In the genomic region with DNA sequence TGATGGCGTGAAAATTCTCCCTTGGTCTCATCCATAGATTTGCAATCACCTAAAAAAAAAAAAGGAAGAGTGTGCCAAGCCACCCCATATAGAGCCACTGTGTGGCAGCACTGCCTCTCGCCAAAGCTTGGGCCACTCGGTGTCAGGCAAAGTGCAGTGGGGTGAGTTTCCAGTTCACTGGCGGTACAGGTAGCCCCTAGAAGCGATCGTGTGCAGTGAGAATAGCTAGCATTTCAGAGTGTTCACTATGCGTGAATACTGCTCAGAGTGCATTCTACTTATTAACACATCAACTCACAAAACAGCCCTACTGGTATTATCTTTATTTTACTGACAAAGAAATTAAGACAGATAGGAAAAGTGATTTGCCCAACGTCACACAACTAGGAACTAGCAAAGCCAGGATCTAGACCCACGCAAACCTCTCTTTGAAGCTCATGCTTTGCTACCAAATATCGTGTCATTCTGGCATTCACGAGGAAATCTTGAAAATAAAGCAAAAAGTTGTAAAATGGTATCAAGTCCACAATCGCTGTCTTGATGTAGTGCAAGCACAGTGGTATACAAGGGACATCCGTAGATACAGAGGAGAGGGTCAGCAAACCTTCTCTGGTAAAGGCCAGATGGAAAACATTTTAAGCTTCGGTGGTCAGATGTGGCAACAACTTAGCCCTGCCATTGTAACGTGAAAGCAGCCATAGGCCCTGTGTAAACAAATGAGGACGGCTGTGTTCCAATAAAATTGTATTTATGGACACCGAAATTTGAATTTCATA, we compare ENCODE assay signal across 8 cellular contexts. TPM values are rescaled to one million over a fixed set of nuclear protein-coding genes. Genes with fewer than 3 reads are reported as not detected.
DNase-seq lines count a peak whose midpoint lies in the region; ATAC-seq and TF ChIP-seq lines count a peak whose summit lies in the region.

No MANE protein-coding gene starts in this region.

- DNase-seq in NCI-H345 (lab: John Stamatoyannopoulos, UW) = peak; percentile 6
- no peak for DNase-seq in NCI-H345 treated with DMSO at 0.1 percent for 48 hours (lab: John Stamatoyannopoulos, UW; ENCODE audit: unreplicated experiment)
- DNase-seq in LNCaP clone FGC (ENCODE audit: low read depth) = peak; percentile 65
- DNase-seq in RPMI8226 = peak; percentile 70
- DNase-seq in anterior cingulate cortex (lab: John Stamatoyannopoulos, UW) = peak in 46 of 58 donors; percentile 2 to 59 (median 15)
- peak; percentile 80 for DNase-seq in hepatocyte (ENCODE audit: low spot score)
- peak in 1 of 2 donors; percentile 40 for DNase-seq in gastrocnemius medialis

- H3K27me3 ChIP-seq in hepatocyte (no peaks in the 10 kb centered on the region), gastrocnemius medialis (no peaks in the 10 kb centered on the region)

- POLR2A ChIA-PET in HEK293 (lab: Yijun Ruan, JAX) = interaction anchor here (0.6 to 2.1 kb wide), 5 partner anchors 10 to 237 kb away, joined by 3 to 12 read pairs (median 4); partner anchors contain the start of genes C6orf52, GCNT2, PAK1IP1 and TMEM14B

- intact Hi-C loops in gastrocnemius medialis (cut with DNase I; ENCODE audit: low total_unique reads) = loop anchor here (1.0 to 10.0 kb wide), 5 partner anchors 100 to 284 kb away; partner anchors contain the start of genes C6orf52, PAK1IP1 and TMEM14B

- no peaks in the 10 kb centered on the region for H3K79me2 ChIP-seq in hepatocyte

- H3K27ac ChIP-seq in HEK293 (ENCODE audit: extremely low read depth, low read depth, low read length) = no peak overlapping the region
- peak overlapping the region; percentile 30 for H3K27ac ChIP-seq in hepatocyte
- H3K27ac ChIP-seq in gastrocnemius medialis = peak overlapping the region; percentile 12 to 71 (median 58)

- TF ChIP-seq POLR2A in gastrocnemius medialis (IDR thresholded peaks at IDR 0.05) = no peak

- 50% methylated on average over 17 of the region's 17 CpGs for WGBS in hepatocyte (ENCODE audit: low lambda C conversion rate, missing lambda C conversion rate)

- H3K9me3 ChIP-seq in HEK293 (ENCODE audit: control insufficient read depth, insufficient read depth, low read depth, low read length) = no peaks in the 10 kb centered on the region
- no peaks in the 10 kb centered on the region for H3K9me3 ChIP-seq in hepatocyte (ENCODE audit: low read depth)
- no peaks in the 10 kb centered on the region for H3K9me3 ChIP-seq in gastrocnemius medialis

- peak overlapping the region; percentile 76 for H2AFZ ChIP-seq in hepatocyte

- H4K20me1 ChIP-seq in hepatocyte (ENCODE audit: insufficient read depth, poor library complexity, severe bottlenecking) = no peaks in the 10 kb centered on the region

- H3K9me2 ChIP-seq in hepatocyte (replicated peaks; ENCODE audit: insufficient read depth) = no peaks in the 10 kb centered on the region

- H3K4me3 ChIP-seq in HEK293 (ENCODE audit: low read depth, low read length) (no peak overlapping the region), LNCaP clone FGC (ENCODE audit: low read depth, low read length) (peak overlapping the region; percentile 40), hepatocyte (no peak overlapping the region), gastrocnemius medialis (peak overlapping the region in 1 of 4 donors; percentile 3)

- H3K36me3 ChIP-seq in HEK293 (ENCODE audit: control insufficient read depth in 2 of 2, insufficient read depth in 1 of 2, low read length in 2 of 2) = no peaks in the 10 kb centered on the region
- no peaks in the 10 kb centered on the region for H3K36me3 ChIP-seq in hepatocyte (replicated peaks; ENCODE audit: insufficient read depth, low read depth)
- H3K36me3 ChIP-seq in gastrocnemius medialis = no peaks in the 10 kb centered on the region

- H3K4me1 ChIP-seq in HEK293 (ENCODE audit: control insufficient read depth, insufficient read depth, low read length) (peaks cover 6% of the 10 kb centered on the region; the same call in 1 of the 2 replicates), hepatocyte (ENCODE audit: insufficient read depth) (no peaks in the 10 kb centered on the region), gastrocnemius medialis (peaks cover 0 to 7% of the 10 kb centered on the region in 2 donors)

- CTCF ChIA-PET in HEK293 (lab: Yijun Ruan, JAX) = interaction anchor here (0.6 to 4.8 kb wide), 42 partner anchors 8 to 1098 kb away, joined by 3 to 54 read pairs (median 4); partner anchors contain the start of genes GCNT2 and TMEM14B

- ATAC-seq in gastrocnemius medialis = peak; percentile 71 to 72

- in situ Hi-C loops in gastrocnemius medialis (cut with MboI; ENCODE audit: low sequenced_read_pairs in 4 of 4) = loop anchor here in 3 of 4 donors (25.0 kb wide), 2 partner anchors 277 to 302 kb away; no protein-coding TSS in a partner anchor

- peak overlapping the region; percentile 59 for H3K4me2 ChIP-seq in hepatocyte

- peak; percentile 88 for TF ChIP-seq CTCF in HEK293 (tag by site-specific recombination; IDR thresholded peaks at IDR 0.05)
- TF ChIP-seq CTCF in LNCaP clone FGC (IDR thresholded peaks at IDR 0.05; ENCODE audit: control insufficient read depth, extremely low read depth, insufficient read depth) = peak; percentile 86
- peak; percentile 77 for TF ChIP-seq CTCF in hepatocyte (IDR thresholded peaks at IDR 0.05; ENCODE audit: poor library complexity)
- peak in 3 of 5 experiments; percentile 32 to 51 (median 44) for TF ChIP-seq CTCF in gastrocnemius medialis (IDR thresholded peaks at IDR 0.05 in 4 of 5, conservative IDR thresholded peaks at IDR 0.05 in 1 of 5)

TF ChIP-seq in HEK293, 187 proteins besides CTCF, POLR2A, EP300 and RAD21 (continues in another document):
- no peak for TF ChIP-seq ZNF791 (tag by site-specific recombination; IDR thresholded peaks at IDR 0.05)
- TF ChIP-seq, protein P1, sequence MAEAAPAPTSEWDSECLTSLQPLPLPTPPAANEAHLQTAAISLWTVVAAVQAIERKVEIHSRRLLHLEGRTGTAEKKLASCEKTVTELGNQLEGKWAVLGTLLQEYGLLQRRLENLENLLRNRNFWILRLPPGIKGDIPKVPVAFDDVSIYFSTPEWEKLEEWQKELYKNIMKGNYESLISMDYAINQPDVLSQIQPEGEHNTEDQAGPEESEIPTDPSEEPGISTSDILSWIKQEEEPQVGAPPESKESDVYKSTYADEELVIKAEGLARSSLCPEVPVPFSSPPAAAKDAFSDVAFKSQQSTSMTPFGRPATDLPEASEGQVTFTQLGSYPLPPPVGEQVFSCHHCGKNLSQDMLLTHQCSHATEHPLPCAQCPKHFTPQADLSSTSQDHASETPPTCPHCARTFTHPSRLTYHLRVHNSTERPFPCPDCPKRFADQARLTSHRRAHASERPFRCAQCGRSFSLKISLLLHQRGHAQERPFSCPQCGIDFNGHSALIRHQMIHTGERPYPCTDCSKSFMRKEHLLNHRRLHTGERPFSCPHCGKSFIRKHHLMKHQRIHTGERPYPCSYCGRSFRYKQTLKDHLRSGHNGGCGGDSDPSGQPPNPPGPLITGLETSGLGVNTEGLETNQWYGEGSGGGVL (tag by site-specific recombination; IDR thresholded peaks at IDR 0.05) = no peak
- TF ChIP-seq ZNF202 (tag by site-specific recombination; IDR thresholded peaks at IDR 0.05; ENCODE audit: borderline replicate concordance) = no peak
- TF ChIP-seq GLI4 (tag by site-specific recombination; IDR thresholded peaks at IDR 0.05) = no peak
- TF ChIP-seq ZNF654 (tag by site-specific recombination; IDR thresholded peaks at IDR 0.05; ENCODE audit: low read depth) = peak; percentile 92
- peak; percentile 52; the same call in 1 of the 2 replicates for TF ChIP-seq ZNF2 (tag by site-specific recombination; IDR thresholded peaks at IDR 0.05)
- TF ChIP-seq, protein P2, sequence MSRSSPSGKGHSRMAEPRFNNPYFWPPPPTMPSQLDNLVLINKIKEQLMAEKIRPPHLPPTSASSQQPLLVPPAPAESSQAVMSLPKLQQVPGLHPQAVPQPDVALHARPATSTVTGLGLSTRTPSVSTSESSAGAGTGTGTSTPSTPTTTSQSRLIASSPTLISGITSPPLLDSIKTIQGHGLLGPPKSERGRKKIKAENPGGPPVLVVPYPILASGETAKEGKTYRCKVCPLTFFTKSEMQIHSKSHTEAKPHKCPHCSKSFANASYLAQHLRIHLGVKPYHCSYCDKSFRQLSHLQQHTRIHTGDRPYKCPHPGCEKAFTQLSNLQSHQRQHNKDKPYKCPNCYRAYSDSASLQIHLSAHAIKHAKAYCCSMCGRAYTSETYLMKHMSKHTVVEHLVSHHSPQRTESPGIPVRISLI (tag by site-specific recombination; IDR thresholded peaks at IDR 0.05) = peak; percentile 79; the same call in 1 of the 2 replicates
- no peak for TF ChIP-seq ZNF221 (tag by site-specific recombination; IDR thresholded peaks at IDR 0.05; ENCODE audit: borderline replicate concordance)
- TF ChIP-seq ZBTB48 (tag by site-specific recombination; IDR thresholded peaks at IDR 0.05) = no peak
- no peak for TF ChIP-seq SP7 (tag by site-specific recombination; IDR thresholded peaks at IDR 0.05)
- TF ChIP-seq ZEB2 (tag by site-specific recombination; IDR thresholded peaks at IDR 0.05) = peak; percentile 40; the same call in 1 of the 2 replicates
- TF ChIP-seq ZNF175 (tag by site-specific recombination; IDR thresholded peaks at IDR 0.05) = no peak
- TF ChIP-seq ZBTB7A (tag by site-specific recombination; IDR thresholded peaks at IDR 0.05; ENCODE audit: low read depth) = no peak
- TF ChIP-seq MYNN (tag by site-specific recombination; IDR thresholded peaks at IDR 0.05; ENCODE audit: borderline replicate concordance) = no peak
- TF ChIP-seq, protein P3, sequence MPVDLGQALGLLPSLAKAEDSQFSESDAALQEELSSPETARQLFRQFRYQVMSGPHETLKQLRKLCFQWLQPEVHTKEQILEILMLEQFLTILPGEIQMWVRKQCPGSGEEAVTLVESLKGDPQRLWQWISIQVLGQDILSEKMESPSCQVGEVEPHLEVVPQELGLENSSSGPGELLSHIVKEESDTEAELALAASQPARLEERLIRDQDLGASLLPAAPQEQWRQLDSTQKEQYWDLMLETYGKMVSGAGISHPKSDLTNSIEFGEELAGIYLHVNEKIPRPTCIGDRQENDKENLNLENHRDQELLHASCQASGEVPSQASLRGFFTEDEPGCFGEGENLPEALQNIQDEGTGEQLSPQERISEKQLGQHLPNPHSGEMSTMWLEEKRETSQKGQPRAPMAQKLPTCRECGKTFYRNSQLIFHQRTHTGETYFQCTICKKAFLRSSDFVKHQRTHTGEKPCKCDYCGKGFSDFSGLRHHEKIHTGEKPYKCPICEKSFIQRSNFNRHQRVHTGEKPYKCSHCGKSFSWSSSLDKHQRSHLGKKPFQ (tag by site-specific recombination; IDR thresholded peaks at IDR 0.05) = peak; percentile 37; the same call in 1 of the 2 replicates
- peak; percentile 41; the same call in 1 of the 2 replicates for TF ChIP-seq BCL11A (tag by site-specific recombination; IDR thresholded peaks at IDR 0.05; ENCODE audit: low read depth)
- no peak for TF ChIP-seq ZNF701 (tag by site-specific recombination; IDR thresholded peaks at IDR 0.05)

RNA-seq across cellular contexts. Expression of gene GCNT2, which starts 10.4 kb away (rescaled TPM):
- total RNA-seq in hepatocyte (36.4 and 39.3 TPM in 2 replicates), gastrocnemius medialis (1 to 10 TPM in 2 of 4 donors, under 1 TPM in 2; 0.27 to 1.9 (median 0.81) TPM)
- 16.3 and 25.9 TPM in 2 replicates for polyA plus RNA-seq in hepatocyte

Comparison
In these comparisons a context has a peak if more than half of its experiments do, and no peak if none do; other contexts are left out.
1. RNA of gene GCNT2, which starts 10.4 kb away (total RNA-seq): 36.4 to 39.3 TPM in hepatocyte; 0.27 to 1.9 TPM in gastrocnemius medialis; every median in the first group is over 10 times any median in the second.
2. Peak in every context shown above with its lines, with median percentiles within 50 percentile points of each other: CTCF ChIP-seq.